In the genomic region with DNA sequence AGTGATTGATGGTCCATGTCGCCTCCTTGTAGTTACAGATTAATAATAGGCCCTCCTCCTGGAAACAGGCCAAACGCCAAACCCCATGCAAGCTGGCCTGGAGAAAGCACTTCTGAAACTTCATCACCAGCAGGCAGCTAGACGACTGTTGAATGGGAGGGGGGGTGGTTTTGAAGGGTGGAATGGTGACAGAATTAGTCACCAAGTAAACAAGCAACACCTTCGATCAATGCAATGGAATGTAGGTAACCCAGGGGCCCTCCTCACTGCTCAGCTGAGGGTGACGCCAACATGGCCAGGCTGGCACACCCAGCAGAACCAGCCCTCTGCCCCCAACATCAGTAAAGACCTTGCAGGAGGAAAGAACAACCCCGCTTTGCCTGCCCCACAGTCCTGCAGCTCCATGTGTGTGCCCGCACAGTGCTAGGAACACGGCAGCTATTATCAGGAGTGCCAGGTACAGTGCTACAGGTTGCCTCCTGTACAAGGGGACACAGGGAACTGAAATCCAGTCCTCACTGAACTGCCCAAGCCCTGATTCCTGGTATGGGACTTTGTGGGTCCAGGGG, we compare ENCODE assay signal across 8 cellular contexts. TPM values are rescaled to one million over a fixed set of nuclear protein-coding genes. Genes with fewer than 3 reads are reported as not detected.
DNase-seq lines count a peak whose midpoint lies in the region; ATAC-seq and TF ChIP-seq lines count a peak whose summit lies in the region.

No MANE protein-coding gene starts in this region.

- POLR2A ChIA-PET in RWPE1 (lab: Yijun Ruan, JAX; ENCODE audit: low non-redundant PET): no interaction called here

- no peaks in the 10 kb centered on the region for H3K27me3 ChIP-seq in lower lobe of right lung (ENCODE audit: low read depth)

- TF ChIP-seq CTCF in RWPE1 (conservative IDR thresholded peaks at IDR 0.05; ENCODE audit: low read depth) (no peak), lower lobe of right lung (IDR thresholded peaks at IDR 0.05) (no peak), coronary artery (IDR thresholded peaks at IDR 0.05) (no peak)

- H3K36me3 ChIP-seq in lower lobe of right lung: no peaks in the 10 kb centered on the region

- intact Hi-C loops in lower lobe of right lung (cut with DNase I): no loop called here

- no peak overlapping the region for H3K4me3 ChIP-seq in lower lobe of right lung
- H3K4me3 ChIP-seq in coronary artery: no peak overlapping the region

- ATAC-seq in HG03066 (IDR thresholded peaks at IDR 0.05; ENCODE audit: low read depth, unreplicated experiment) (peak; percentile 78), lower lobe of right lung (peak; percentile 96), GM21526 (IDR thresholded peaks at IDR 0.05; ENCODE audit: low FRiP score, unreplicated experiment) (no peak)

- H3K27ac ChIP-seq in RWPE1: no peak overlapping the region
- peak overlapping the region; percentile 62 for H3K27ac ChIP-seq in lower lobe of right lung
- H3K27ac ChIP-seq in coronary artery: no peak overlapping the region

- peak; percentile 28 for DNase-seq in GM19238 (ENCODE audit: insufficient read length, low spot score)
- peak; percentile 99 for DNase-seq in RWPE1 (ENCODE audit: low spot score)
- DNase-seq in lower lobe of right lung: peak; percentile 80
- no peak for DNase-seq in coronary artery (ENCODE audit: low spot score)
- no peak for DNase-seq in NCI-H748 treated with DMSO at 0.1 percent for 48 hours (lab: John Stamatoyannopoulos, UW)
- DNase-seq in NCI-H2081 (lab: John Stamatoyannopoulos, UW): no peak

- no peaks in the 10 kb centered on the region for H3K9me3 ChIP-seq in lower lobe of right lung

- H3K4me1 ChIP-seq in lower lobe of right lung: no peaks in the 10 kb centered on the region

- CTCF ChIA-PET in RWPE1 (lab: Yijun Ruan, JAX): interaction anchor here (0.5 to 1.0 kb wide), 5 partner anchors 36 to 815 kb away, joined by 3 to 6 read pairs (median 3); no protein-coding TSS in a partner anchor

RNA-seq across cellular contexts. Expression of gene BCAS1, which starts 2.7 kb away (rescaled TPM):
- 2.8 TPM for total RNA-seq in lower lobe of right lung

Comparison
In these comparisons a context has a peak if more than half of its experiments do, and no peak if none do; other contexts are left out.
1. DNase-seq: peak in GM19238 (single experiment), RWPE1 (single experiment) and lower lobe of right lung (single experiment); none in coronary artery (single experiment), NCI-H748 treated with DMSO at 0.1 percent for 48 hours (single experiment) and NCI-H2081 (0 of 2).